ENCODE assay signal across 16 cellular contexts in genomic region chr19:3653865-3654513, GRCh38. TPM values are rescaled to one million over a fixed set of nuclear protein-coding genes. Genes with fewer than 3 reads are reported as not detected.
DNase-seq lines count a peak whose midpoint lies in the region; ATAC-seq, FAIRE-seq and TF ChIP-seq lines count a peak whose summit lies in the region.
"Had no signal": no experiment of that assay in that cellular context is flagged by ENCODE, and none has a peak within 500 bp of the region (broad histone marks: within the 10 kb centered on the region; RNA-seq: fewer than 3 reads in every experiment).

No MANE protein-coding gene starts in this region.

- H3K36me3 ChIP-seq in SK-N-SH (replicated peaks in 1 of 2; ENCODE audit: control insufficient read depth in 1 of 2, insufficient read depth in 2 of 2, low read length in 1 of 2) (peaks cover 6 to 21% of the 10 kb centered on the region in 2 experiments), PC-9 (ENCODE audit: low read depth) (no peaks in the 10 kb centered on the region), keratinocyte (ENCODE audit: control insufficient read depth in 2 of 2, extremely low read depth in 1 of 2, insufficient read depth in 2 of 2, low read length in 2 of 2) (peaks cover 0 to 26% of the 10 kb centered on the region in 2 experiments)

- 94% methylated on average over 19 of the region's 20 CpGs for WGBS in SK-N-SH (ENCODE audit: low lambda C conversion rate)

- H3K9me3 ChIP-seq in SK-N-SH (no peaks in the 10 kb centered on the region), PC-9 (ENCODE audit: insufficient read depth, low read depth) (no peaks in the 10 kb centered on the region), keratinocyte (ENCODE audit: control insufficient read depth, low read depth, low read length) (no peaks in the 10 kb centered on the region)
- H3K9me3 ChIP-seq: sigmoid colon, testis had no signal

- H3K9me2 ChIP-seq in SK-N-SH (no peaks in the 10 kb centered on the region), PC-9 (ENCODE audit: insufficient read depth) (no peaks in the 10 kb centered on the region)

- H3K4me1 ChIP-seq in SK-N-SH (ENCODE audit: control insufficient read depth in 1 of 2, insufficient read depth in 2 of 2, low read depth in 1 of 2, low read length in 1 of 2) = peaks cover 0 to 6% of the 10 kb centered on the region in 2 experiments; a peak in 1 of 4 replicates
- H3K4me1 ChIP-seq in PC-9 (replicated peaks; ENCODE audit: insufficient read depth) = no peaks in the 10 kb centered on the region
- peaks cover 2% of the 10 kb centered on the region for H3K4me1 ChIP-seq in keratinocyte (ENCODE audit: control insufficient read depth, extremely low read depth, insufficient read depth, low read length)
- H3K4me1 ChIP-seq: sigmoid colon had no signal

- no peak for TF ChIP-seq RAD21 in SK-N-SH (IDR thresholded peaks at IDR 0.05; ENCODE audit: low read length)

- H2AFZ ChIP-seq in SK-N-SH (ENCODE audit: low read depth) (no peak overlapping the region), PC-9 (no peak overlapping the region), keratinocyte (ENCODE audit: control insufficient read depth, low read length) (no peak overlapping the region)

- in situ Hi-C loops in GM13976 (cut with MboI; ENCODE audit: low sequenced_read_pairs, unreplicated experiment) = loop anchor here (10.0 kb wide), 1 partner anchor 51 kb away; the partner anchor contains the start of genes PIP5K1C and TJP3

- no peak overlapping the region for H3K9ac ChIP-seq in SK-N-SH
- H3K9ac ChIP-seq in keratinocyte (ENCODE audit: control insufficient read depth, extremely low read depth, insufficient read depth, low read length) = no peak overlapping the region

- intact Hi-C loops in PC-9 (cut with micrococcal nuclease; ENCODE audit: unreplicated experiment) = no loop called here

- CTCF ChIA-PET in SK-N-SH (lab: Yijun Ruan, JAX) = interaction anchor here (1.0 to 1.4 kb wide), 6 partner anchors 11 to 69 kb away, joined by 3 to 6 read pairs (median 3); partner anchors contain the start of gene GIPC3
- CTCF ChIA-PET in PC-9 (lab: Charles Lee) = no interaction called here

- H3F3A ChIP-seq in SK-N-SH (replicated peaks; ENCODE audit: insufficient read depth) (no peaks in the 10 kb centered on the region), PC-9 (ENCODE audit: insufficient read depth, low read depth) (no peaks in the 10 kb centered on the region)

- H3K27me3 ChIP-seq in SK-N-SH (ENCODE audit: insufficient read depth) (no peaks in the 10 kb centered on the region), PC-9 (ENCODE audit: insufficient read depth, low read depth) (no peaks in the 10 kb centered on the region), keratinocyte (ENCODE audit: control insufficient read depth, extremely low read depth, insufficient read depth, low read length) (no peaks in the 10 kb centered on the region)
- H3K27me3 ChIP-seq: sigmoid colon, testis had no signal

- TF ChIP-seq EP300 in SK-N-SH (IDR thresholded peaks at IDR 0.05; ENCODE audit: borderline replicate concordance in 1 of 2, low read depth in 1 of 2, low read length in 1 of 2) = no peak

- no peaks in the 10 kb centered on the region for H3K79me2 ChIP-seq in SK-N-SH (ENCODE audit: insufficient read depth)
- no peaks in the 10 kb centered on the region for H3K79me2 ChIP-seq in PC-9 (ENCODE audit: low read depth)
- H3K79me2 ChIP-seq in keratinocyte (ENCODE audit: control insufficient read depth, insufficient read depth, low read length) = no peaks in the 10 kb centered on the region

- no peak overlapping the region for H3K27ac ChIP-seq in SK-N-SH (ENCODE audit: low read depth in 2 of 2, low read length in 1 of 2)
- H3K27ac ChIP-seq in PC-9 = no peak overlapping the region
- H3K27ac ChIP-seq in keratinocyte (ENCODE audit: control insufficient read depth, insufficient read depth, low read length) = no peak overlapping the region
- H3K27ac ChIP-seq: sigmoid colon, testis had no signal

- no peaks in the 10 kb centered on the region for H4K20me1 ChIP-seq in SK-N-SH (ENCODE audit: insufficient read depth)
- no peaks in the 10 kb centered on the region for H4K20me1 ChIP-seq in PC-9 (ENCODE audit: insufficient read depth)
- no peaks in the 10 kb centered on the region for H4K20me1 ChIP-seq in keratinocyte (ENCODE audit: control insufficient read depth, extremely low read depth, insufficient read depth, low read length)

- dilution Hi-C loops in keratinocyte (cut with MboI; ENCODE audit: extremely low pct_ligation_motif_present, low sequenced_read_pairs) = no loop called here

- H3K4me3 ChIP-seq in SK-N-SH (ENCODE audit: low read depth in 2 of 2, low read length in 1 of 2) (no peak overlapping the region), PC-9 (no peak overlapping the region), keratinocyte (ENCODE audit: control insufficient read depth in 2 of 3, extremely low read depth in 1 of 3, insufficient read depth in 2 of 3, low read depth in 1 of 3, low read length in 3 of 3) (no peak overlapping the region)
- H3K4me3 ChIP-seq: sigmoid colon, testis had no signal

- POLR2A ChIA-PET in SK-N-SH (lab: Yijun Ruan, JAX) (interaction anchor here (0.7 kb wide), 1 partner anchor 21 kb away, joined by 3 read pairs; no protein-coding TSS in a partner anchor), PC-9 (lab: Charles Lee; ENCODE audit: unreplicated experiment) (no interaction called here)

- no peaks in the 10 kb centered on the region for H3K9me1 ChIP-seq in keratinocyte (ENCODE audit: control insufficient read depth, extremely low read depth, insufficient read depth, low read length)

- DNase-seq in SK-N-SH = no peak
- DNase-seq in GM13976 (ENCODE audit: low spot score) = no peak
- no peak for DNase-seq in PC-9
- no peak for DNase-seq in keratinocyte (ENCODE audit: low read depth, low spot score)
- DNase-seq in activated CD8-positive, alpha-beta memory T cell treated with anti-CD3 and anti-CD28 coated beads, Interleukin-2, amount 50 U/mL, for 48 hours = no peak
- no peak for DNase-seq in NCI-H146 treated with DMSO at 0.1 percent for 48 hours (lab: John Stamatoyannopoulos, UW; ENCODE audit: unreplicated experiment)
- DNase-seq: activated effector memory CD4-positive, alpha-beta T cell treated with anti-CD3 and anti-CD28 coated beads, Interleukin-2, amount 50 U/mL, for 16 hours; kidney; naive B cell; NCI-H2227 treated with DMSO at 0.1 percent for 48 hours; SHP77 treated with DMSO at 0.1 percent for 48 hours; sigmoid colon; testis had no signal

- no TSS peak for BruUV-seq in PC-9 (replicated peaks; lab: Mats Ljungman, UMichigan)

- FAIRE-seq in keratinocyte (lab: Jason Lieb, UNC) = no peak
- FAIRE-seq: kidney had no signal

- peak; percentile 48 for TF ChIP-seq CTCF in SK-N-SH (IDR thresholded peaks at IDR 0.05)
- TF ChIP-seq CTCF in GM13976 (IDR thresholded peaks at IDR 0.05; ENCODE audit: borderline replicate concordance, control extremely low read depth, extremely low read depth, insufficient read depth, missing control alignments) = peak; percentile 22
- TF ChIP-seq CTCF in PC-9 (conservative IDR thresholded peaks at IDR 0.05) = peak; percentile 37; the same call in 1 of the 2 replicates
- TF ChIP-seq CTCF in keratinocyte (optimal IDR thresholded peaks at IDR 0.05 in 1 of 3, IDR thresholded peaks at IDR 0.05 in 1 of 3, conservative IDR thresholded peaks at IDR 0.05 in 1 of 3; ENCODE audit: extremely low read depth in 1 of 3, insufficient read depth in 2 of 3, low read length in 3 of 3) = peak in 2 of 3 experiments; percentile 17 to 34

- ATAC-seq in SK-N-SH treated with all-trans-retinoic acid at 6 μM for 48 hours (no peak), HG02981 (IDR thresholded peaks at IDR 0.05; ENCODE audit: unreplicated experiment) (no peak)

- H3K4me2 ChIP-seq in SK-N-SH (no peak overlapping the region), PC-9 (no peak overlapping the region), keratinocyte (ENCODE audit: control insufficient read depth, extremely low read depth, insufficient read depth, low read depth, low read length) (no peak overlapping the region)

RNA-seq across cellular contexts. Expression of gene CACTIN, which starts 27.4 kb away (rescaled TPM):
- polyA plus RNA-seq in SK-N-SH (2012; rRNA removed) = 27.8 and 36.4 TPM in 2 replicates
- 11.9 and 22.7 TPM in 2 replicates for polyA plus RNA-seq in SK-N-SH (2012; cell fraction: cytosol; rRNA removed)
- 66.5 and 82.5 TPM in 2 replicates for polyA plus RNA-seq in SK-N-SH (2012; cell fraction: nucleus; rRNA removed)
- 17.2 and 18.6 TPM in 2 replicates for total RNA-seq in PC-9 (2021)
- 10.8 to 15.0 TPM (median 11.1 TPM) in 3 replicates for polyA plus RNA-seq in keratinocyte
- polyA plus RNA-seq in keratinocyte (2011; ENCODE audit: low read depth) = 7.5 TPM
- polyA plus RNA-seq in keratinocyte (2011; cell fraction: cytosol; rRNA removed) = 5.9 and 14.2 TPM in 2 replicates
- polyA plus RNA-seq in keratinocyte (2011; cell fraction: nucleus; rRNA removed) = 23.7 and 28.9 TPM in 2 replicates
- 12.8 and 18.6 TPM in 2 replicates for polyA plus RNA-seq in keratinocyte (2012; ENCODE audit: low replicate concordance)
- 7.6 to 15.4 TPM (median 7.7 TPM) in 3 replicates for polyA minus RNA-seq in keratinocyte
- polyA minus RNA-seq in keratinocyte (2011; cell fraction: cytosol; rRNA and poly(A)+ RNA removed) = 20.7 TPM
- 13.5 and 14.3 TPM in 2 replicates for polyA minus RNA-seq in keratinocyte (2011; cell fraction: nucleus; rRNA and poly(A)+ RNA removed)

RNA-seq across cellular contexts. Expression of gene PIP5K1C, which starts 46.3 kb away (rescaled TPM):
- polyA plus RNA-seq in SK-N-SH (2012; rRNA removed) (6.9 and 12.3 TPM in 2 replicates), keratinocyte (3.6 to 8.2 TPM (median 3.8 TPM) in 3 replicates)
- 4.4 and 6.9 TPM in 2 replicates for polyA plus RNA-seq in SK-N-SH (2012; cell fraction: cytosol; rRNA removed)
- polyA plus RNA-seq in SK-N-SH (2012; cell fraction: nucleus; rRNA removed) = 12.2 and 15.0 TPM in 2 replicates
- total RNA-seq in PC-9 (2021) = 19.1 and 20.0 TPM in 2 replicates
- 3.8 TPM for polyA plus RNA-seq in keratinocyte (2011; ENCODE audit: low read depth)
- 8.4 and 13.8 TPM in 2 replicates for polyA plus RNA-seq in keratinocyte (2011; cell fraction: cytosol; rRNA removed)
- 12.2 and 17.4 TPM in 2 replicates for polyA plus RNA-seq in keratinocyte (2011; cell fraction: nucleus; rRNA removed)
- 8.4 and 21.5 TPM in 2 replicates for polyA plus RNA-seq in keratinocyte (2012; ENCODE audit: low replicate concordance)
- 16.6 to 75.2 TPM (median 22.8 TPM) in 3 replicates for polyA minus RNA-seq in keratinocyte
- polyA minus RNA-seq in keratinocyte (2011; cell fraction: cytosol; rRNA and poly(A)+ RNA removed) = 34.0 TPM
- 13.4 and 19.2 TPM in 2 replicates for polyA minus RNA-seq in keratinocyte (2011; cell fraction: nucleus; rRNA and poly(A)+ RNA removed)

RNA-seq across cellular contexts. Expression of gene TBXA2R, which starts 47.3 kb away (rescaled TPM):
- 0.78 and 0.92 TPM in 2 replicates for polyA plus RNA-seq in SK-N-SH (2012; rRNA removed)
- 0.55 and 1.1 TPM in 2 replicates for polyA plus RNA-seq in SK-N-SH (2012; cell fraction: cytosol; rRNA removed)
- polyA plus RNA-seq in SK-N-SH (2012; cell fraction: nucleus; rRNA removed) = 0.91 and 1.2 TPM in 2 replicates
- 0.38 TPM in 1 of 2 replicates, not detected in the other for total RNA-seq in PC-9 (2021)
- not detected in 3 replicates for polyA plus RNA-seq in keratinocyte
- polyA plus RNA-seq in keratinocyte (2011; ENCODE audit: low read depth) = not detected
- polyA plus RNA-seq in keratinocyte (2011; cell fraction: cytosol; rRNA removed) = not detected in 2 replicates
- polyA plus RNA-seq in keratinocyte (2011; cell fraction: nucleus; rRNA removed) = 0.08 TPM in 1 of 2 replicates, not detected in the other
- polyA plus RNA-seq in keratinocyte (2012; ENCODE audit: low replicate concordance) = 0.09 TPM in 1 of 2 replicates, not detected in the other
- polyA minus RNA-seq in keratinocyte = not detected in 3 replicates
- not detected for polyA minus RNA-seq in keratinocyte (2011; cell fraction: cytosol; rRNA and poly(A)+ RNA removed)
- polyA minus RNA-seq in keratinocyte (2011; cell fraction: nucleus; rRNA and poly(A)+ RNA removed) = not detected in 2 replicates

RNA-seq across cellular contexts. Expression of gene TJP3, which starts 54.2 kb away (rescaled TPM):
- polyA plus RNA-seq in SK-N-SH (2012; rRNA removed) (0.24 and 0.36 TPM in 2 replicates), keratinocyte (0.02 to 0.08 TPM in 2 of 3 replicates, not detected in the other)
- 0.18 and 0.28 TPM in 2 replicates for polyA plus RNA-seq in SK-N-SH (2012; cell fraction: cytosol; rRNA removed)
- 0.49 and 1.0 TPM in 2 replicates for polyA plus RNA-seq in SK-N-SH (2012; cell fraction: nucleus; rRNA removed)
- total RNA-seq in PC-9 (2021) = 56.8 and 71.5 TPM in 2 replicates
- 1.3 TPM for polyA plus RNA-seq in keratinocyte (2011; ENCODE audit: low read depth)
- 0.05 and 0.06 TPM in 2 replicates for polyA plus RNA-seq in keratinocyte (2011; cell fraction: cytosol; rRNA removed)
- 0.23 and 0.29 TPM in 2 replicates for polyA plus RNA-seq in keratinocyte (2011; cell fraction: nucleus; rRNA removed)
- 0.40 and 8.8 TPM in 2 replicates for polyA plus RNA-seq in keratinocyte (2012; ENCODE audit: low replicate concordance)
- 0.42 TPM in 1 of 3 replicates, not detected in the others for polyA minus RNA-seq in keratinocyte
- polyA minus RNA-seq in keratinocyte (2011; cell fraction: cytosol; rRNA and poly(A)+ RNA removed) = not detected
- 0.23 and 0.42 TPM in 2 replicates for polyA minus RNA-seq in keratinocyte (2011; cell fraction: nucleus; rRNA and poly(A)+ RNA removed)
- total RNA-seq: cerebellum had no signal
